In the genomic region with DNA sequence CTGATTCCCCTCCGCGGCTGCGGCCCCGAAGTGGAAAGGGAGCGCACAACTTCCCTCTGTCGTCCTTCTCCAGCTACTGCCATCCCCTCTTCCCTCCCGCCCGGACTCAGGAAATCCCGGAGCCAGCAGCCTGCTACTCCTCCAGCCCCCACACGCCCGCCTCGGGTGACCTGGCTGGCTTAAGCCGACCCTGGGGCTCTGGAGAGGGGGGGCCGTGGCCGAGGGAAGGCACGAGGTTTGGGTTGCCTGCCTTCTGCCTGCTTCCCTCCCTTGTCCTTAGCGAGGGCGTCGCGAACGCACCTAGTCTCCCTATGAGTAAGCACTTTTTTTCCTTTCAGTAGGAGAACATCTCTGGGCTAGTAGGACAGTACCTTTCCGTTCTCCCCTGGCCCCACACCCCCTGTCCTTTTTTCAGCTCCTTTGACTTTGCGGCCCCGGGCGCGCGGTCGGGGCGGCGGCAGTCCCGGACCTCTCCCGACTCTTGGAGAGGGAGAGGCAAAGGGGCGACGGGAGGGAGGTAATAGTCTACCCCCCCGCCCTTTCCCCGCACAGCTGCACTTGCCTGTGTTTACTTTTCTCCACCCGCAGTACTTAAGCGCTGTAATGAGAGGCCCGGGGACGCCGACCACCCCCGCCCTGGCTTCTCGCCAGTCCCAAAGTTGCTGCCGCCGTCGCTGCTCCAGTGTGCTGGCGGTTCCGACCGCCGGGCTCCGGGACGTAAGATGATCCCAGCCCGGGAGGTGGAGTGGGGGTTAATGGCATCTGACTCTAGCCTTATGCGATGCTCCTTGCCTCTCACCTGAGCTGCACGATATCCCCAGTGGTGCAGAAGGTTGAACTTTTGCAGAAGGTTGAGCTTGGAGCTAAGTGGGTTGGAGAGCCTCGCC, we compare ENCODE assay signal across 8 cellular contexts. TPM values are rescaled to one million over a fixed set of nuclear protein-coding genes. Genes with fewer than 3 reads are reported as not detected.
DNase-seq lines count a peak whose midpoint lies in the region; ATAC-seq, FAIRE-seq and TF ChIP-seq lines count a peak whose summit lies in the region.

No MANE protein-coding gene starts in this region.

- H3K9ac ChIP-seq in GM12878 (ENCODE audit: control insufficient read depth, insufficient read depth, low read length): peak overlapping the region; percentile 7
- H3K9ac ChIP-seq in skeletal muscle satellite cell (ENCODE audit: low read depth, low read length): peak overlapping the region; percentile 90

- intact Hi-C loops in GM12878 (cut with micrococcal nuclease; ENCODE audit: unreplicated experiment): loop anchor here (1.0 to 10.0 kb wide), 3 partner anchors 59 to 337 kb away; no protein-coding TSS in a partner anchor

- H3K9me3 ChIP-seq in GM12878 (replicated peaks; ENCODE audit: control insufficient read depth, insufficient read depth, low read length): no peaks in the 10 kb centered on the region
- H3K9me3 ChIP-seq in skeletal muscle satellite cell (replicated peaks; ENCODE audit: low read length): no peaks in the 10 kb centered on the region

- H3K27me3 ChIP-seq in GM12878 (replicated peaks in 1 of 2; ENCODE audit: control insufficient read depth in 2 of 2, insufficient read depth in 2 of 2, low read length in 1 of 2) (peaks cover 0 to 3% of the 10 kb centered on the region in 2 experiments; a peak in 3 of 4 replicates), skeletal muscle satellite cell (ENCODE audit: control insufficient read depth, insufficient read depth, low read length) (peaks cover 12% of the 10 kb centered on the region)

- H3K27ac ChIP-seq in GM12878 (ENCODE audit: control insufficient read depth, insufficient read depth): 0 out of 2 replicates have a peak overlapping the region, but pooled peaks have one; percentile 42

- POLR2A ChIA-PET in HEK293T (lab: Yijun Ruan, JAX) (interaction anchor here (0.7 to 2.8 kb wide), 11 partner anchors 10 to 198 kb away, joined by 3 to 19 read pairs (median 3); no protein-coding TSS in a partner anchor), GM12878 (lab: Charles Lee) (interaction anchor here (0.9 to 1.9 kb wide), 6 partner anchors 11 to 186 kb away, joined by 3 to 5 read pairs (median 3); no protein-coding TSS in a partner anchor)

- no peak for TF ChIP-seq RAD21 in GM12878 (IDR thresholded peaks at IDR 0.05; ENCODE audit: insufficient read depth, low read depth, low read length)

- in situ Hi-C loops in GM12878 (cut with MboI): loop anchor here (10.0 kb wide), 1 partner anchor 227 kb away; no protein-coding TSS in a partner anchor

- TF ChIP-seq CTCF in GM12878 (IDR thresholded peaks at IDR 0.05 in 2 of 3, conservative IDR thresholded peaks at IDR 0.05 in 1 of 3; ENCODE audit: control insufficient read depth in 2 of 3, extremely low read depth in 1 of 3, insufficient read depth in 1 of 3, low read depth in 3 of 3, low read length in 3 of 3): no peak

- no peak overlapping the region for H2AFZ ChIP-seq in GM12878 (ENCODE audit: control insufficient read depth, low read depth, low read length)

- peaks cover 2% of the 10 kb centered on the region for H3K79me2 ChIP-seq in GM12878 (ENCODE audit: control insufficient read depth, insufficient read depth, low read length)

- H3K36me3 ChIP-seq in GM12878 (ENCODE audit: control insufficient read depth in 2 of 2, insufficient read depth in 2 of 2, low read length in 1 of 2): no peaks in the 10 kb centered on the region
- no peaks in the 10 kb centered on the region for H3K36me3 ChIP-seq in skeletal muscle satellite cell (ENCODE audit: insufficient read depth, low read length)

- DNase-seq in ELF-1 (ENCODE audit: low read depth, low spot score) (peak; percentile 82), HEK293T (ENCODE audit: extremely low spot score) (peak; percentile 68), NCI-H2196 treated with DMSO at 0.1 percent for 48 hours (lab: John Stamatoyannopoulos, UW; ENCODE audit: unreplicated experiment) (peak; percentile 4), GM12878 (ENCODE audit: low read depth, low spot score) (no peak), iPS-NIHi11 (ENCODE audit: low spot score) (peak; percentile 57), cerebellum (ENCODE audit: low spot score) (no peak)

- RAD21 ChIA-PET in GM12878 (lab: Charles Lee; ENCODE audit: unreplicated experiment): interaction anchor here (0.8 to 4.9 kb wide), 18 partner anchors 19 to 233 kb away, joined by 3 to 50 read pairs (median 4); no protein-coding TSS in a partner anchor

- SMC1A ChIA-PET in GM12878 (lab: Charles Lee; ENCODE audit: uncharacterized antibody, unreplicated experiment): interaction anchor here (0.6 to 5.9 kb wide), 21 partner anchors 9 to 230 kb away, joined by 3 to 79 read pairs (median 4); no protein-coding TSS in a partner anchor

- H3K4me2 ChIP-seq in GM12878 (ENCODE audit: control insufficient read depth, insufficient read depth): no peak overlapping the region
- H3K4me2 ChIP-seq in skeletal muscle satellite cell (ENCODE audit: low read length): peak overlapping the region; percentile 84

- H4K20me1 ChIP-seq in GM12878 (ENCODE audit: control insufficient read depth, insufficient read depth): no peaks in the 10 kb centered on the region

- no peak for FAIRE-seq in GM12878 (lab: Jason Lieb, UNC)

- no TSS peak for BruUV-seq in GM12878 (replicated peaks; lab: Mats Ljungman, UMichigan)

- TF ChIP-seq POLR2A in GM12878 (IDR thresholded peaks at IDR 0.05; ENCODE audit: low read depth, low read length): no peak

- TF ChIP-seq EP300 in GM12878 (IDR thresholded peaks at IDR 0.05; ENCODE audit: borderline replicate concordance in 1 of 2, control insufficient read depth in 1 of 2, low read depth in 2 of 2, low read length in 2 of 2): no peak

- H3K4me1 ChIP-seq in GM12878 (ENCODE audit: control insufficient read depth, insufficient read depth, low read length) (no peaks in the 10 kb centered on the region), skeletal muscle satellite cell (ENCODE audit: control insufficient read depth, insufficient read depth, low read length) (peaks cover 25% of the 10 kb centered on the region)

- ATAC-seq in GM12878: peak; percentile 42
- no peak for ATAC-seq in HG03045 (IDR thresholded peaks at IDR 0.05; ENCODE audit: unreplicated experiment)

- H3K4me3 ChIP-seq in GM12878 (peak overlapping the region; percentile 25), skeletal muscle satellite cell (ENCODE audit: low read length) (peak overlapping the region; percentile 79)

- CTCF ChIA-PET in HEK293T (lab: Yijun Ruan, JAX) (no interaction called here), GM12878 (lab: Yijun Ruan, JAX) (interaction anchor here (1.2 to 5.6 kb wide), 9 partner anchors 8 to 397 kb away, joined by 3 to 62 read pairs (median 6); no protein-coding TSS in a partner anchor)

- WGBS in GM12878 (ENCODE audit: insufficient coverage, insufficient replicate concordance, low lambda C conversion rate, missing lambda C conversion rate): 33% methylated on average over 47 of the region's 56 CpGs

TF ChIP-seq in HEK293T, 16 proteins besides CTCF, POLR2A, EP300 and RAD21:
- 0 out of 2 replicates have a peak, but pooled peaks have one; percentile 51 for TF ChIP-seq ARNT (IDR thresholded peaks at IDR 0.05)
- no peak for TF ChIP-seq FOXK2 (IDR thresholded peaks at IDR 0.05)
- TF ChIP-seq L3MBTL2 (conservative IDR thresholded peaks at IDR 0.05): peak; percentile 90
- TF ChIP-seq FOXA1 (IDR thresholded peaks at IDR 0.05): no peak

TF ChIP-seq in GM12878, 131 proteins besides CTCF, POLR2A, EP300 and RAD21:
- TF ChIP-seq IKZF1 (conservative IDR thresholded peaks at IDR 0.05) (peak; percentile 26; the same call in 1 of the 2 replicates), ESRRA (IDR thresholded peaks at IDR 0.05; ENCODE audit: low read length) (no peak)
- TF ChIP-seq, protein P1, sequence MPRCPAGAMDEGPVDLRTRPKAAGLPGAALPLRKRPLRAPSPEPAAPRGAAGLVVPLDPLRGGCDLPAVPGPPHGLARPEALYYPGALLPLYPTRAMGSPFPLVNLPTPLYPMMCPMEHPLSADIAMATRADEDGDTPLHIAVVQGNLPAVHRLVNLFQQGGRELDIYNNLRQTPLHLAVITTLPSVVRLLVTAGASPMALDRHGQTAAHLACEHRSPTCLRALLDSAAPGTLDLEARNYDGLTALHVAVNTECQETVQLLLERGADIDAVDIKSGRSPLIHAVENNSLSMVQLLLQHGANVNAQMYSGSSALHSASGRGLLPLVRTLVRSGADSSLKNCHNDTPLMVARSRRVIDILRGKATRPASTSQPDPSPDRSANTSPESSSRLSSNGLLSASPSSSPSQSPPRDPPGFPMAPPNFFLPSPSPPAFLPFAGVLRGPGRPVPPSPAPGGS (IDR thresholded peaks at IDR 0.05; ENCODE audit: borderline replicate concordance, insufficient read depth, low read depth, low read length, poor library complexity, severe bottlenecking): no peak

RNA-seq across cellular contexts. Expression of a gene that starts 0.9 kb away (rescaled TPM):
- 27.8 and 30.3 TPM in 2 replicates for total RNA-seq in GM12878 (2013; cell fraction: nucleolus; rRNA removed)
- total RNA-seq in GM12878 (2014; rRNA removed): 178 and 201 TPM in 2 replicates
- total RNA-seq in GM12878 (2014; rRNA removed; fragmentation: Illumina TruSeq; extraction: Trizol): 231 TPM in 2 replicates
- 161 and 164 TPM in 2 replicates for total RNA-seq in GM12878 (2021)
- 7.4 TPM for polyA plus RNA-seq in GM12878 (2011; ENCODE audit: low read depth)
- polyA plus RNA-seq in GM12878 (2011; rRNA removed): 47.6 and 83.4 TPM in 2 replicates
- polyA plus RNA-seq in GM12878 (2011; cell fraction: cytosol; rRNA removed): 16.3 and 22.1 TPM in 2 replicates
- polyA plus RNA-seq in GM12878 (2011; cell fraction: nucleus; rRNA removed): 14.2 and 21.5 TPM in 2 replicates
- 8.4 and 13.8 TPM in 2 replicates for polyA plus RNA-seq in GM12878 (2012)
- polyA plus RNA-seq in GM12878 (2014; fragmentation: Illumina TruSeq; extraction: Trizol): 233 and 285 TPM in 2 replicates
- polyA plus RNA-seq in GM12878 (2014; fragmentation: Nextera tagmentation; extraction: Ambion mirVana): 100 to 1,000 TPM; 122 to 169 TPM
- polyA plus RNA-seq in GM12878 (2014; rRNA removed): 119 and 130 TPM in 2 replicates
- polyA plus RNA-seq in GM12878 (2016; fragmentation: Nextera tagmentation; extraction: Ambion mirVana): 100 to 1,000 TPM; 227 to 236 TPM
- polyA minus RNA-seq in GM12878 (2011; rRNA and poly(A)+ RNA removed): 23.6 and 41.0 TPM in 2 replicates
- 10.6 and 18.0 TPM in 2 replicates for polyA minus RNA-seq in GM12878 (2011; cell fraction: cytosol; rRNA and poly(A)+ RNA removed)
- polyA minus RNA-seq in GM12878 (2011; cell fraction: nucleus; rRNA and poly(A)+ RNA removed): 3.4 and 5.9 TPM in 2 replicates
- total RNA-seq in skeletal muscle satellite cell (2012; rRNA removed): 144 and 162 TPM in 2 replicates
- 14.6 TPM for total RNA-seq in cerebellum

Comparison
In these comparisons a context has a peak if more than half of its experiments do, and no peak if none do; other contexts are left out.
1. DNase-seq: peak in ELF-1 (single experiment), HEK293T (single experiment), NCI-H2196 treated with DMSO at 0.1 percent for 48 hours (single experiment) and iPS-NIHi11 (single experiment); none in GM12878 (single experiment) and cerebellum (single experiment).